Comparison of ENCODE assay signal across 2 cellular contexts in the genomic region with DNA sequence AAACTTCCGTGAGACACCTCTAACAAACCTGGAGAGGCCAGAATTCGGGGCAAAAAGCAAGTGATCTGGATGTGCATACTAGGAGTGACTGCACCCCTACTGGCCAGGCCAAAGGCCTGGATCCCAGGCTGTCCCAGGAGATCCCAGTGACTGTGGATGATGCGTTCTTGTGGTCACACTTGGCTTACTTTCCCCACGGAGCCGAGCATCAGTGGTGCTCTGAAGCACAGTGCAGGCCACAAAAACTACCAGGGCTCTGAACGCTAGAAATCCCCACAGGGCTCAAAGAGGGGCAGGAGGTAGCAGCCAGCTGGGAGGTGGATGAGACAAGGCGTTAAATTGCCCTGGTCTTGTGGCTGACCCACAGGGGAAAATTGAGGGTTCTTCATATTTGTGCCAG.
TF ChIP-seq lines count a peak whose summit lies in the region.

No MANE protein-coding gene starts in this region.

TF ChIP-seq in A549, 52 proteins besides CTCF, POLR2A, EP300 and RAD21:
- no peak for TF ChIP-seq PHF8 (IDR thresholded peaks at IDR 0.05; ENCODE audit: borderline replicate concordance, low read depth)
- no peak for TF ChIP-seq HOXB13 (CRISPR knock-in tag; IDR thresholded peaks at IDR 0.05; ENCODE audit: low read depth)
- no peak for TF ChIP-seq BHLHE40 (IDR thresholded peaks at IDR 0.05; ENCODE audit: low read depth, low read length)
- TF ChIP-seq, protein P1, sequence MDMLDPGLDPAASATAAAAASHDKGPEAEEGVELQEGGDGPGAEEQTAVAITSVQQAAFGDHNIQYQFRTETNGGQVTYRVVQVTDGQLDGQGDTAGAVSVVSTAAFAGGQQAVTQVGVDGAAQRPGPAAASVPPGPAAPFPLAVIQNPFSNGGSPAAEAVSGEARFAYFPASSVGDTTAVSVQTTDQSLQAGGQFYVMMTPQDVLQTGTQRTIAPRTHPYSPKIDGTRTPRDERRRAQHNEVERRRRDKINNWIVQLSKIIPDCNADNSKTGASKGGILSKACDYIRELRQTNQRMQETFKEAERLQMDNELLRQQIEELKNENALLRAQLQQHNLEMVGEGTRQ (IDR thresholded peaks at IDR 0.05): no peak
- TF ChIP-seq KDM5A (IDR thresholded peaks at IDR 0.05): no peak
- no peak for TF ChIP-seq NFE2L2 (conservative IDR thresholded peaks at IDR 0.05; ENCODE audit: low read length)
- no peak for TF ChIP-seq RFX5 (IDR thresholded peaks at IDR 0.05)
- no peak for TF ChIP-seq ZNF302 (CRISPR knock-in tag; IDR thresholded peaks at IDR 0.05)
- TF ChIP-seq GATA3 (IDR thresholded peaks at IDR 0.05; ENCODE audit: borderline replicate concordance): no peak
- TF ChIP-seq ZSCAN20 (CRISPR knock-in tag; IDR thresholded peaks at IDR 0.05): no peak
- TF ChIP-seq, protein P2, sequence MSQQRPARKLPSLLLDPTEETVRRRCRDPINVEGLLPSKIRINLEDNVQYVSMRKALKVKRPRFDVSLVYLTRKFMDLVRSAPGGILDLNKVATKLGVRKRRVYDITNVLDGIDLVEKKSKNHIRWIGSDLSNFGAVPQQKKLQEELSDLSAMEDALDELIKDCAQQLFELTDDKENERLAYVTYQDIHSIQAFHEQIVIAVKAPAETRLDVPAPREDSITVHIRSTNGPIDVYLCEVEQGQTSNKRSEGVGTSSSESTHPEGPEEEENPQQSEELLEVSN (IDR thresholded peaks at IDR 0.05; ENCODE audit: borderline replicate concordance, low read depth): no peak
- no peak for TF ChIP-seq TFCP2L1 (CRISPR knock-in tag; IDR thresholded peaks at IDR 0.05)
- TF ChIP-seq HDAC2 (IDR thresholded peaks at IDR 0.05): no peak
- TF ChIP-seq HEYL (CRISPR knock-in tag; IDR thresholded peaks at IDR 0.05): no peak

TF ChIP-seq in HepG2, 621 proteins besides CTCF, POLR2A, EP300 and RAD21 (continues in another document):
- TF ChIP-seq, protein P3, sequence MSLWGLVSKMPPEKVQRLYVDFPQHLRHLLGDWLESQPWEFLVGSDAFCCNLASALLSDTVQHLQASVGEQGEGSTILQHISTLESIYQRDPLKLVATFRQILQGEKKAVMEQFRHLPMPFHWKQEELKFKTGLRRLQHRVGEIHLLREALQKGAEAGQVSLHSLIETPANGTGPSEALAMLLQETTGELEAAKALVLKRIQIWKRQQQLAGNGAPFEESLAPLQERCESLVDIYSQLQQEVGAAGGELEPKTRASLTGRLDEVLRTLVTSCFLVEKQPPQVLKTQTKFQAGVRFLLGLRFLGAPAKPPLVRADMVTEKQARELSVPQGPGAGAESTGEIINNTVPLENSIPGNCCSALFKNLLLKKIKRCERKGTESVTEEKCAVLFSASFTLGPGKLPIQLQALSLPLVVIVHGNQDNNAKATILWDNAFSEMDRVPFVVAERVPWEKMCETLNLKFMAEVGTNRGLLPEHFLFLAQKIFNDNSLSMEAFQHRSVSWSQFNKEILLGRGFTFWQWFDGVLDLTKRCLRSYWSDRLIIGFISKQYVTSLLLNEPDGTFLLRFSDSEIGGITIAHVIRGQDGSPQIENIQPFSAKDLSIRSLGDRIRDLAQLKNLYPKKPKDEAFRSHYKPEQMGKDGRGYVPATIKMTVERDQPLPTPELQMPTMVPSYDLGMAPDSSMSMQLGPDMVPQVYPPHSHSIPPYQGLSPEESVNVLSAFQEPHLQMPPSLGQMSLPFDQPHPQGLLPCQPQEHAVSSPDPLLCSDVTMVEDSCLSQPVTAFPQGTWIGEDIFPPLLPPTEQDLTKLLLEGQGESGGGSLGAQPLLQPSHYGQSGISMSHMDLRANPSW (CRISPR knock-in tag; IDR thresholded peaks at IDR 0.05; ENCODE audit: borderline replicate concordance): no peak
- TF ChIP-seq ZNF614 (CRISPR knock-in tag; IDR thresholded peaks at IDR 0.05; ENCODE audit: borderline replicate concordance) (no peak), YEATS2 (CRISPR knock-in tag; IDR thresholded peaks at IDR 0.05; ENCODE audit: borderline replicate concordance) (no peak), POLR2AphosphoS2 (IDR thresholded peaks at IDR 0.05; ENCODE audit: low read depth, low read length) (no peak), SRSF1 (optimal IDR thresholded peaks at IDR 0.05; ENCODE audit: low read depth, low read length) (no peak), KDM5B (CRISPR knock-in tag; IDR thresholded peaks at IDR 0.05; ENCODE audit: borderline replicate concordance) (0 out of 2 replicates have a peak, but pooled peaks have one; percentile 7), SIX1 (CRISPR knock-in tag; IDR thresholded peaks at IDR 0.05; ENCODE audit: borderline replicate concordance) (no peak)
- TF ChIP-seq, protein P4, sequence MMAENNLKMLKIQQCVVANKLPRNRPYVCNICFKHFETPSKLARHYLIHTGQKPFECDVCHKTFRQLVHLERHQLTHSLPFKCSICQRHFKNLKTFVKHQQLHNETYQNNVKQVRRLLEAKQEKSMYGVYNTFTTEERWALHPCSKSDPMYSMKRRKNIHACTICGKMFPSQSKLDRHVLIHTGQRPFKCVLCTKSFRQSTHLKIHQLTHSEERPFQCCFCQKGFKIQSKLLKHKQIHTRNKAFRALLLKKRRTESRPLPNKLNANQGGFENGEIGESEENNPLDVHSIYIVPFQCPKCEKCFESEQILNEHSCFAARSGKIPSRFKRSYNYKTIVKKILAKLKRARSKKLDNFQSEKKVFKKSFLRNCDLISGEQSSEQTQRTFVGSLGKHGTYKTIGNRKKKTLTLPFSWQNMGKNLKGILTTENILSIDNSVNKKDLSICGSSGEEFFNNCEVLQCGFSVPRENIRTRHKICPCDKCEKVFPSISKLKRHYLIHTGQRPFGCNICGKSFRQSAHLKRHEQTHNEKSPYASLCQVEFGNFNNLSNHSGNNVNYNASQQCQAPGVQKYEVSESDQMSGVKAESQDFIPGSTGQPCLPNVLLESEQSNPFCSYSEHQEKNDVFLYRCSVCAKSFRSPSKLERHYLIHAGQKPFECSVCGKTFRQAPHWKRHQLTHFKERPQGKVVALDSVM (CRISPR knock-in tag; IDR thresholded peaks at IDR 0.05): 0 out of 2 replicates have a peak, but pooled peaks have one; percentile 2
- TF ChIP-seq, protein P5, sequence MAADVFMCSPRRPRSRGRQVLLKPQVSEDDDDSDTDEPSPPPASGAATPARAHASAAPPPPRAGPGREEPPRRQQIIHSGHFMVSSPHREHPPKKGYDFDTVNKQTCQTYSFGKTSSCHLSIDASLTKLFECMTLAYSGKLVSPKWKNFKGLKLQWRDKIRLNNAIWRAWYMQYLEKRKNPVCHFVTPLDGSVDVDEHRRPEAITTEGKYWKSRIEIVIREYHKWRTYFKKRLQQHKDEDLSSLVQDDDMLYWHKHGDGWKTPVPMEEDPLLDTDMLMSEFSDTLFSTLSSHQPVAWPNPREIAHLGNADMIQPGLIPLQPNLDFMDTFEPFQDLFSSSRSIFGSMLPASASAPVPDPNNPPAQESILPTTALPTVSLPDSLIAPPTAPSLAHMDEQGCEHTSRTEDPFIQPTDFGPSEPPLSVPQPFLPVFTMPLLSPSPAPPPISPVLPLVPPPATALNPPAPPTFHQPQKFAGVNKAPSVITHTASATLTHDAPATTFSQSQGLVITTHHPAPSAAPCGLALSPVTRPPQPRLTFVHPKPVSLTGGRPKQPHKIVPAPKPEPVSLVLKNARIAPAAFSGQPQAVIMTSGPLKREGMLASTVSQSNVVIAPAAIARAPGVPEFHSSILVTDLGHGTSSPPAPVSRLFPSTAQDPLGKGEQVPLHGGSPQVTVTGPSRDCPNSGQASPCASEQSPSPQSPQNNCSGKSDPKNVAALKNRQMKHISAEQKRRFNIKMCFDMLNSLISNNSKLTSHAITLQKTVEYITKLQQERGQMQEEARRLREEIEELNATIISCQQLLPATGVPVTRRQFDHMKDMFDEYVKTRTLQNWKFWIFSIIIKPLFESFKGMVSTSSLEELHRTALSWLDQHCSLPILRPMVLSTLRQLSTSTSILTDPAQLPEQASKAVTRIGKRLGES (CRISPR knock-in tag; IDR thresholded peaks at IDR 0.05; ENCODE audit: borderline replicate concordance): no peak
- TF ChIP-seq, protein P6, sequence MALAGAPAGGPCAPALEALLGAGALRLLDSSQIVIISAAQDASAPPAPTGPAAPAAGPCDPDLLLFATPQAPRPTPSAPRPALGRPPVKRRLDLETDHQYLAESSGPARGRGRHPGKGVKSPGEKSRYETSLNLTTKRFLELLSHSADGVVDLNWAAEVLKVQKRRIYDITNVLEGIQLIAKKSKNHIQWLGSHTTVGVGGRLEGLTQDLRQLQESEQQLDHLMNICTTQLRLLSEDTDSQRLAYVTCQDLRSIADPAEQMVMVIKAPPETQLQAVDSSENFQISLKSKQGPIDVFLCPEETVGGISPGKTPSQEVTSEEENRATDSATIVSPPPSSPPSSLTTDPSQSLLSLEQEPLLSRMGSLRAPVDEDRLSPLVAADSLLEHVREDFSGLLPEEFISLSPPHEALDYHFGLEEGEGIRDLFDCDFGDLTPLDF (CRISPR knock-in tag; IDR thresholded peaks at IDR 0.05): no peak
- TF ChIP-seq, protein P7, sequence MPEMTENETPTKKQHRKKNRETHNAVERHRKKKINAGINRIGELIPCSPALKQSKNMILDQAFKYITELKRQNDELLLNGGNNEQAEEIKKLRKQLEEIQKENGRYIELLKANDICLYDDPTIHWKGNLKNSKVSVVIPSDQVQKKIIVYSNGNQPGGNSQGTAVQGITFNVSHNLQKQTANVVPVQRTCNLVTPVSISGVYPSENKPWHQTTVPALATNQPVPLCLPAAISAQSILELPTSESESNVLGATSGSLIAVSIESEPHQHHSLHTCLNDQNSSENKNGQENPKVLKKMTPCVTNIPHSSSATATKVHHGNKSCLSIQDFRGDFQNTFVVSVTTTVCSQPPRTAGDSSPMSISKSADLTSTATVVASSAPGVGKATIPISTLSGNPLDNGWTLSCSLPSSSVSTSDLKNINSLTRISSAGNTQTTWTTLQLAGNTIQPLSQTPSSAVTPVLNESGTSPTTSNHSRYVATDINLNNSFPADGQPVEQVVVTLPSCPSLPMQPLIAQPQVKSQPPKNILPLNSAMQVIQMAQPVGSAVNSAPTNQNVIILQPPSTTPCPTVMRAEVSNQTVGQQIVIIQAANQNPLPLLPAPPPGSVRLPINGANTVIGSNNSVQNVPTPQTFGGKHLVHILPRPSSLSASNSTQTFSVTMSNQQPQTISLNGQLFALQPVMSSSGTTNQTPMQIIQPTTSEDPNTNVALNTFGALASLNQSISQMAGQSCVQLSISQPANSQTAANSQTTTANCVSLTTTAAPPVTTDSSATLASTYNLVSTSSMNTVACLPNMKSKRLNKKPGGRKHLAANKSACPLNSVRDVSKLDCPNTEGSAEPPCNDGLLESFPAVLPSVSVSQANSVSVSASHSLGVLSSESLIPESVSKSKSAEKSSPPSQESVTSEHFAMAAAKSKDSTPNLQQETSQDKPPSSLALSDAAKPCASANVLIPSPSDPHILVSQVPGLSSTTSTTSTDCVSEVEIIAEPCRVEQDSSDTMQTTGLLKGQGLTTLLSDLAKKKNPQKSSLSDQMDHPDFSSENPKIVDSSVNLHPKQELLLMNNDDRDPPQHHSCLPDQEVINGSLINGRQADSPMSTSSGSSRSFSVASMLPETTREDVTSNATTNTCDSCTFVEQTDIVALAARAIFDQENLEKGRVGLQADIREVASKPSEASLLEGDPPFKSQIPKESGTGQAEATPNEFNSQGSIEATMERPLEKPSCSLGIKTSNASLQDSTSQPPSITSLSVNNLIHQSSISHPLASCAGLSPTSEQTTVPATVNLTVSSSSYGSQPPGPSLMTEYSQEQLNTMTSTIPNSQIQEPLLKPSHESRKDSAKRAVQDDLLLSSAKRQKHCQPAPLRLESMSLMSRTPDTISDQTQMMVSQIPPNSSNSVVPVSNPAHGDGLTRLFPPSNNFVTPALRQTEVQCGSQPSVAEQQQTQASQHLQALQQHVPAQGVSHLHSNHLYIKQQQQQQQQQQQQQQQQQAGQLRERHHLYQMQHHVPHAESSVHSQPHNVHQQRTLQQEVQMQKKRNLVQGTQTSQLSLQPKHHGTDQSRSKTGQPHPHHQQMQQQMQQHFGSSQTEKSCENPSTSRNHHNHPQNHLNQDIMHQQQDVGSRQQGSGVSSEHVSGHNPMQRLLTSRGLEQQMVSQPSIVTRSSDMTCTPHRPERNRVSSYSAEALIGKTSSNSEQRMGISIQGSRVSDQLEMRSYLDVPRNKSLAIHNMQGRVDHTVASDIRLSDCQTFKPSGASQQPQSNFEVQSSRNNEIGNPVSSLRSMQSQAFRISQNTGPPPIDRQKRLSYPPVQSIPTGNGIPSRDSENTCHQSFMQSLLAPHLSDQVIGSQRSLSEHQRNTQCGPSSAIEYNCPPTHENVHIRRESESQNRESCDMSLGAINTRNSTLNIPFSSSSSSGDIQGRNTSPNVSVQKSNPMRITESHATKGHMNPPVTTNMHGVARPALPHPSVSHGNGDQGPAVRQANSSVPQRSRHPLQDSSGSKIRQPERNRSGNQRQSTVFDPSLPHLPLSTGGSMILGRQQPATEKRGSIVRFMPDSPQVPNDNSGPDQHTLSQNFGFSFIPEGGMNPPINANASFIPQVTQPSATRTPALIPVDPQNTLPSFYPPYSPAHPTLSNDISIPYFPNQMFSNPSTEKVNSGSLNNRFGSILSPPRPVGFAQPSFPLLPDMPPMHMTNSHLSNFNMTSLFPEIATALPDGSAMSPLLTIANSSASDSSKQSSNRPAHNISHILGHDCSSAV (CRISPR knock-in tag; IDR thresholded peaks at IDR 0.05; ENCODE audit: borderline replicate concordance): no peak
- TF ChIP-seq, protein P8, sequence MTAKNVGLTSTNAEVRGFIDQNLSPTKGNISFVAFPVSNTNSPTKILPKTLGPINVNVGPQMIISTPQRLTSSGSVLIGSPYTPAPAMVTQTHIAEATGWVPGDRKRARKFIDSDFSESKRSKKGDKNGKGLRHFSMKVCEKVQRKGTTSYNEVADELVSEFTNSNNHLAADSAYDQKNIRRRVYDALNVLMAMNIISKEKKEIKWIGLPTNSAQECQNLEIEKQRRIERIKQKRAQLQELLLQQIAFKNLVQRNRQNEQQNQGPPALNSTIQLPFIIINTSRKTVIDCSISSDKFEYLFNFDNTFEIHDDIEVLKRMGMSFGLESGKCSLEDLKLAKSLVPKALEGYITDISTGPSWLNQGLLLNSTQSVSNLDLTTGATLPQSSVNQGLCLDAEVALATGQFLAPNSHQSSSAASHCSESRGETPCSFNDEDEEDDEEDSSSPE (CRISPR knock-in tag; IDR thresholded peaks at IDR 0.05): no peak
- TF ChIP-seq, protein P9, sequence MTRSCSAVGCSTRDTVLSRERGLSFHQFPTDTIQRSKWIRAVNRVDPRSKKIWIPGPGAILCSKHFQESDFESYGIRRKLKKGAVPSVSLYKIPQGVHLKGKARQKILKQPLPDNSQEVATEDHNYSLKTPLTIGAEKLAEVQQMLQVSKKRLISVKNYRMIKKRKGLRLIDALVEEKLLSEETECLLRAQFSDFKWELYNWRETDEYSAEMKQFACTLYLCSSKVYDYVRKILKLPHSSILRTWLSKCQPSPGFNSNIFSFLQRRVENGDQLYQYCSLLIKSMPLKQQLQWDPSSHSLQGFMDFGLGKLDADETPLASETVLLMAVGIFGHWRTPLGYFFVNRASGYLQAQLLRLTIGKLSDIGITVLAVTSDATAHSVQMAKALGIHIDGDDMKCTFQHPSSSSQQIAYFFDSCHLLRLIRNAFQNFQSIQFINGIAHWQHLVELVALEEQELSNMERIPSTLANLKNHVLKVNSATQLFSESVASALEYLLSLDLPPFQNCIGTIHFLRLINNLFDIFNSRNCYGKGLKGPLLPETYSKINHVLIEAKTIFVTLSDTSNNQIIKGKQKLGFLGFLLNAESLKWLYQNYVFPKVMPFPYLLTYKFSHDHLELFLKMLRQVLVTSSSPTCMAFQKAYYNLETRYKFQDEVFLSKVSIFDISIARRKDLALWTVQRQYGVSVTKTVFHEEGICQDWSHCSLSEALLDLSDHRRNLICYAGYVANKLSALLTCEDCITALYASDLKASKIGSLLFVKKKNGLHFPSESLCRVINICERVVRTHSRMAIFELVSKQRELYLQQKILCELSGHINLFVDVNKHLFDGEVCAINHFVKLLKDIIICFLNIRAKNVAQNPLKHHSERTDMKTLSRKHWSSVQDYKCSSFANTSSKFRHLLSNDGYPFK (CRISPR knock-in tag; IDR thresholded peaks at IDR 0.05; ENCODE audit: borderline replicate concordance): 0 out of 2 replicates have a peak, but pooled peaks have one; percentile 4
- TF ChIP-seq, protein P10, sequence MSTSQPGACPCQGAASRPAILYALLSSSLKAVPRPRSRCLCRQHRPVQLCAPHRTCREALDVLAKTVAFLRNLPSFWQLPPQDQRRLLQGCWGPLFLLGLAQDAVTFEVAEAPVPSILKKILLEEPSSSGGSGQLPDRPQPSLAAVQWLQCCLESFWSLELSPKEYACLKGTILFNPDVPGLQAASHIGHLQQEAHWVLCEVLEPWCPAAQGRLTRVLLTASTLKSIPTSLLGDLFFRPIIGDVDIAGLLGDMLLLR (CRISPR knock-in tag; IDR thresholded peaks at IDR 0.05): no peak
